Comparison of ENCODE assay signal across 8 cellular contexts in genomic region chr9:111926421-111926875, GRCh38. TPM values are rescaled to one million over a fixed set of nuclear protein-coding genes. Genes with fewer than 3 reads are reported as not detected.
DNase-seq lines count a peak whose midpoint lies in the region; ATAC-seq and TF ChIP-seq lines count a peak whose summit lies in the region.

No MANE protein-coding gene starts in this region.

- H3K9me3 ChIP-seq in tibial nerve, result no peaks in the 10 kb centered on the region

- TF ChIP-seq CTCF in tibial nerve (IDR thresholded peaks at IDR 0.05), result no peak

- TF ChIP-seq POLR2A in tibial nerve (IDR thresholded peaks at IDR 0.05), result no peak

- H3K36me3 Mint-ChIP-seq in activated naive CD4-positive, alpha-beta T cell treated with anti-CD3 and anti-CD28 coated beads for 36 hours (ENCODE audit: low read depth), result peaks cover 19% of the 10 kb centered on the region

- H3K4me1 ChIP-seq in tibial nerve, result peaks cover 0 to 31% (median 4%) of the 10 kb centered on the region in 4 donors

- no peak overlapping the region for H3K4me3 Mint-ChIP-seq in activated naive CD4-positive, alpha-beta T cell treated with anti-CD3 and anti-CD28 coated beads for 36 hours

- peak in 1 of 2 donors; percentile 60 for TF ChIP-seq EP300 in tibial nerve (IDR thresholded peaks at IDR 0.05)

- CTCF ChIA-PET in activated naive CD4-positive, alpha-beta T cell treated with anti-CD3 and anti-CD28 coated beads for 36 hours (lab: Charles Lee), result interaction anchor here (0.6 to 1.0 kb wide), 4 partner anchors 9 to 1327 kb away, joined by 3 read pairs; no protein-coding TSS in a partner anchor

- no peaks in the 10 kb centered on the region for H3K9me3 Mint-ChIP-seq in activated naive CD4-positive, alpha-beta T cell treated with anti-CD3 and anti-CD28 coated beads for 36 hours

- H3K36me3 ChIP-seq in tibial nerve, result peaks cover 0 to 69% (median 0%) of the 10 kb centered on the region in 3 donors

- 56 to 68% methylated on average over 6 of the region's 6 CpGs for WGBS in tibial nerve, 2 donors

- no peaks in the 10 kb centered on the region for H3K27me3 Mint-ChIP-seq in activated naive CD4-positive, alpha-beta T cell treated with anti-CD3 and anti-CD28 coated beads for 36 hours (ENCODE audit: low read depth)

- peak overlapping the region in 3 of 4 donors; percentile 17 to 65 (median 20) for H3K27ac ChIP-seq in tibial nerve

- peak overlapping the region; percentile 46 for H3K27ac Mint-ChIP-seq in activated naive CD4-positive, alpha-beta T cell treated with anti-CD3 and anti-CD28 coated beads for 36 hours

- peak; percentile 92 for DNase-seq in NOMO-1 treated with DMSO at 0.1 percent for 48 hours (lab: John Stamatoyannopoulos, UW; ENCODE audit: unreplicated experiment)
- DNase-seq in activated naive CD4-positive, alpha-beta T cell treated with anti-CD3 and anti-CD28 coated beads for 36 hours, result peak; percentile 70
- peak; percentile 66 for DNase-seq in medulla oblongata (ENCODE audit: extremely low spot score)
- DNase-seq in tibial nerve (ENCODE audit: low spot score in 2 of 2), result no peak
- DNase-seq in H4 (ENCODE audit: low spot score), result no peak
- no peak for DNase-seq in NCI-H82 (lab: John Stamatoyannopoulos, UW)

- ATAC-seq in GM18499 (IDR thresholded peaks at IDR 0.05; ENCODE audit: insufficient read depth, unreplicated experiment), result peak; percentile 91
- peak; percentile 99 for ATAC-seq in HG02678 (IDR thresholded peaks at IDR 0.05; ENCODE audit: unreplicated experiment)

- H3K4me3 ChIP-seq in tibial nerve, result no peak overlapping the region

- intact Hi-C loops in activated naive CD4-positive, alpha-beta T cell treated with anti-CD3 and anti-CD28 coated beads for 36 hours (cut with micrococcal nuclease), result loop anchor here (1.0 to 2.0 kb wide), 4 partner anchors 10 to 29 kb away; no protein-coding TSS in a partner anchor

- H3K4me1 Mint-ChIP-seq in activated naive CD4-positive, alpha-beta T cell treated with anti-CD3 and anti-CD28 coated beads for 36 hours (ENCODE audit: low read depth), result peaks cover 25% of the 10 kb centered on the region

- no peaks in the 10 kb centered on the region for H3K27me3 ChIP-seq in tibial nerve

RNA-seq across cellular contexts. Expression of gene UGCG, which starts 29.8 kb away (rescaled TPM):
- 10 to 100 TPM in 1 of 2 experiments, 1 to 10 TPM in 1; 8.8 to 10.5 TPM for total RNA-seq in activated naive CD4-positive, alpha-beta T cell treated with anti-CD3 and anti-CD28 coated beads for 36 hours
- total RNA-seq in tibial nerve, result 10 to 100 TPM; 22.1 to 33.7 (median 24.9) TPM
- 21.2 and 24.4 TPM in 2 replicates for total RNA-seq in H4 (2014; rRNA removed; shearing (Covaris generic))

Comparison
In these comparisons a context has a peak if more than half of its experiments do, and no peak if none do; other contexts are left out.
1. DNase-seq: peak in NOMO-1 treated with DMSO at 0.1 percent for 48 hours (single experiment), activated naive CD4-positive, alpha-beta T cell treated with anti-CD3 and anti-CD28 coated beads for 36 hours (single experiment) and medulla oblongata (single experiment); none in tibial nerve (0 of 2), H4 (single experiment) and NCI-H82 (single experiment).